6 cellular contexts compared by ENCODE assay signal in genomic region chr2:149158957-149159356, GRCh38.
"Had no signal": no experiment of that assay in that cellular context is flagged by ENCODE, and none has a peak within 500 bp of the region (broad histone marks: within the 10 kb centered on the region; RNA-seq: fewer than 3 reads in every experiment).

No MANE protein-coding gene starts in this region.

- H3K4me3 Mint-ChIP-seq: H9, HFFc6, IgD-negative memory B cell had no signal

- H3K36me3 Mint-ChIP-seq: IgD-negative memory B cell had no signal

- H3K9me3 Mint-ChIP-seq: H9 had no signal

- DNase-seq: GM23248, H9, HCEC 1CT, HFFc6 had no signal

- ATAC-seq: HepG2 had no signal

- H3K27ac Mint-ChIP-seq: H9, HFFc6, IgD-negative memory B cell had no signal
